8 cellular contexts compared by ENCODE assay signal in genomic region chr19:10086904-10087256, GRCh38. TPM values are rescaled to one million over a fixed set of nuclear protein-coding genes. Genes with fewer than 3 reads are reported as not detected.
DNase-seq lines count a peak whose midpoint lies in the region; ATAC-seq lines count a peak whose summit lies in the region.

No MANE protein-coding gene starts in this region.

- DNase-seq in CD4-positive, CD25-positive, alpha-beta regulatory T cell, result peak in 2 of 3 donors; percentile 41 to 46
- DNase-seq in T-helper 2 cell treated with Interferon-gamma antibody and Interleukin-4, amounts not matched to agents 5 μg/mL and 100 μg/mL, for 36 hours (ENCODE audit: low spot score), result no peak
- DNase-seq in effector CD8-positive, alpha-beta T cell (lab: John Stamatoyannopoulos, UW), result peak; percentile 16
- no peak for DNase-seq in natural killer cell treated with Interleukin-12 subunit alpha and Interleukin-12 subunit beta and Interleukin-15 and Interleukin-18, amount 100 ng/mL, for 72 hours (ENCODE audit: low spot score)
- DNase-seq in NCI-H1694 treated with DMSO at 0.1 percent for 48 hours (lab: John Stamatoyannopoulos, UW) (no peak), posterior vena cava (ENCODE audit: low spot score) (no peak)

- H3K27ac ChIP-seq in CD4-positive, CD25-positive, alpha-beta regulatory T cell (ENCODE audit: insufficient read depth, low read length, poor library complexity, severe bottlenecking), result peak overlapping the region; percentile 83

- H3K27me3 Mint-ChIP-seq in CD4-positive, CD25-positive, alpha-beta regulatory T cell, result no peaks in the 10 kb centered on the region
- H3K27me3 Mint-ChIP-seq in T-helper 2 cell treated with Interferon-gamma antibody and Interleukin-4, amounts not matched to agents 5 μg/mL and 100 μg/mL, for 36 hours (ENCODE audit: low read depth), result no peaks in the 10 kb centered on the region
- H3K27me3 Mint-ChIP-seq in natural killer cell treated with Interleukin-12 subunit alpha and Interleukin-12 subunit beta and Interleukin-15 and Interleukin-18, amount 100 ng/mL, for 72 hours, result no peaks in the 10 kb centered on the region

- H3K36me3 Mint-ChIP-seq in CD4-positive, CD25-positive, alpha-beta regulatory T cell, result peaks cover 11% of the 10 kb centered on the region
- H3K36me3 Mint-ChIP-seq in T-helper 2 cell treated with Interferon-gamma antibody and Interleukin-4, amounts not matched to agents 5 μg/mL and 100 μg/mL, for 36 hours (ENCODE audit: low read depth), result peaks cover 20% of the 10 kb centered on the region
- no peaks in the 10 kb centered on the region for H3K36me3 Mint-ChIP-seq in natural killer cell treated with Interleukin-12 subunit alpha and Interleukin-12 subunit beta and Interleukin-15 and Interleukin-18, amount 100 ng/mL, for 72 hours

- no peaks in the 10 kb centered on the region for H3K27me3 ChIP-seq in CD4-positive, CD25-positive, alpha-beta regulatory T cell (ENCODE audit: control insufficient read depth, insufficient read depth, low read length)

- peaks cover 11% of the 10 kb centered on the region for H3K4me1 ChIP-seq in CD4-positive, CD25-positive, alpha-beta regulatory T cell (ENCODE audit: control insufficient read depth, insufficient read depth, low read length, poor library complexity, severe bottlenecking)

- H3K27ac Mint-ChIP-seq in CD4-positive, CD25-positive, alpha-beta regulatory T cell, result peak overlapping the region in 2 of 3 donors; percentile 67 to 87
- peak overlapping the region; percentile 83 for H3K27ac Mint-ChIP-seq in T-helper 2 cell treated with Interferon-gamma antibody and Interleukin-4, amounts not matched to agents 5 μg/mL and 100 μg/mL, for 36 hours
- peak overlapping the region; percentile 55 to 77 for H3K27ac Mint-ChIP-seq in natural killer cell treated with Interleukin-12 subunit alpha and Interleukin-12 subunit beta and Interleukin-15 and Interleukin-18, amount 100 ng/mL, for 72 hours

- no peaks in the 10 kb centered on the region for H3K9me3 ChIP-seq in CD4-positive, CD25-positive, alpha-beta regulatory T cell (ENCODE audit: control insufficient read depth in 2 of 2, low read length in 2 of 2)

- H3K4me3 ChIP-seq in CD4-positive, CD25-positive, alpha-beta regulatory T cell (ENCODE audit: low read depth, low read length), result peak overlapping the region; percentile 44

- ATAC-seq in CD4-positive, CD25-positive, alpha-beta regulatory T cell (ENCODE audit: low read depth in 2 of 2), result no peak
- no peak for ATAC-seq in natural killer cell treated with Interleukin-12 subunit alpha and Interleukin-12 subunit beta and Interleukin-15 and Interleukin-18, amount 100 ng/mL, for 72 hours
- ATAC-seq in HG02571 (IDR thresholded peaks at IDR 0.05; ENCODE audit: unreplicated experiment), result no peak
- no peak for ATAC-seq in HG03139 (IDR thresholded peaks at IDR 0.05; ENCODE audit: unreplicated experiment)

- intact Hi-C loops in posterior vena cava (cut with DNase I), result no loop called here

- H3K36me3 ChIP-seq in CD4-positive, CD25-positive, alpha-beta regulatory T cell (ENCODE audit: control insufficient read depth, insufficient read depth, low read length), result peaks cover 22% of the 10 kb centered on the region

- H3K4me3 Mint-ChIP-seq in CD4-positive, CD25-positive, alpha-beta regulatory T cell, result peak overlapping the region; percentile 75 to 88 (median 82)
- peak overlapping the region; percentile 88 for H3K4me3 Mint-ChIP-seq in T-helper 2 cell treated with Interferon-gamma antibody and Interleukin-4, amounts not matched to agents 5 μg/mL and 100 μg/mL, for 36 hours
- peak overlapping the region; percentile 70 for H3K4me3 Mint-ChIP-seq in natural killer cell treated with Interleukin-12 subunit alpha and Interleukin-12 subunit beta and Interleukin-15 and Interleukin-18, amount 100 ng/mL, for 72 hours

- peaks cover 0 to 3% (median 0%) of the 10 kb centered on the region in 7 donors for H3K9me3 Mint-ChIP-seq in CD4-positive, CD25-positive, alpha-beta regulatory T cell
- H3K9me3 Mint-ChIP-seq in T-helper 2 cell treated with Interferon-gamma antibody and Interleukin-4, amounts not matched to agents 5 μg/mL and 100 μg/mL, for 36 hours, result no peaks in the 10 kb centered on the region
- H3K9me3 Mint-ChIP-seq in natural killer cell treated with Interleukin-12 subunit alpha and Interleukin-12 subunit beta and Interleukin-15 and Interleukin-18, amount 100 ng/mL, for 72 hours, result no peaks in the 10 kb centered on the region

- peaks cover 0 to 21% (median 8%) of the 10 kb centered on the region in 4 donors for H3K4me1 Mint-ChIP-seq in CD4-positive, CD25-positive, alpha-beta regulatory T cell
- peaks cover 9% of the 10 kb centered on the region for H3K4me1 Mint-ChIP-seq in T-helper 2 cell treated with Interferon-gamma antibody and Interleukin-4, amounts not matched to agents 5 μg/mL and 100 μg/mL, for 36 hours (ENCODE audit: low read depth)
- H3K4me1 Mint-ChIP-seq in natural killer cell treated with Interleukin-12 subunit alpha and Interleukin-12 subunit beta and Interleukin-15 and Interleukin-18, amount 100 ng/mL, for 72 hours (ENCODE audit: low read depth in 2 of 2), result peaks cover 12 to 20% of the 10 kb centered on the region in 2 donors

RNA-seq across cellular contexts. Expression of gene SHFL, which starts 0.8 kb away (rescaled TPM):
- total RNA-seq in CD4-positive, CD25-positive, alpha-beta regulatory T cell, result 93.2 TPM
- 10 to 100 TPM; 28.0 to 29.4 (median 28.6) TPM for polyA plus RNA-seq in CD4-positive, CD25-positive, alpha-beta regulatory T cell
- 10 to 100 TPM; 61.9 to 83.1 TPM for total RNA-seq in natural killer cell treated with Interleukin-12 subunit alpha and Interleukin-12 subunit beta and Interleukin-15 and Interleukin-18, amount 100 ng/mL, for 72 hours
- 10 to 100 TPM; 21.7 to 26.0 TPM for total RNA-seq in posterior vena cava

RNA-seq across cellular contexts. Expression of gene ANGPTL6, which starts 15.6 kb away (rescaled TPM):
- total RNA-seq in CD4-positive, CD25-positive, alpha-beta regulatory T cell, result 0.30 TPM
- under 1 TPM; 0.18 to 0.53 (median 0.22) TPM for polyA plus RNA-seq in CD4-positive, CD25-positive, alpha-beta regulatory T cell
- 1 to 10 TPM; 5.1 to 5.2 TPM for total RNA-seq in natural killer cell treated with Interleukin-12 subunit alpha and Interleukin-12 subunit beta and Interleukin-15 and Interleukin-18, amount 100 ng/mL, for 72 hours
- total RNA-seq in posterior vena cava, result not detected

RNA-seq across cellular contexts. Expression of gene PPAN, which starts 19.3 kb away (rescaled TPM):
- total RNA-seq in CD4-positive, CD25-positive, alpha-beta regulatory T cell, result 62.2 TPM
- polyA plus RNA-seq in CD4-positive, CD25-positive, alpha-beta regulatory T cell, result 10 to 100 TPM; 14.1 to 29.2 (median 21.7) TPM
- total RNA-seq in natural killer cell treated with Interleukin-12 subunit alpha and Interleukin-12 subunit beta and Interleukin-15 and Interleukin-18, amount 100 ng/mL, for 72 hours, result 100 to 1,000 TPM; 114 to 178 TPM
- 10 to 100 TPM; 21.9 to 27.8 TPM for total RNA-seq in posterior vena cava

RNA-seq across cellular contexts. Expression of gene P2RY11, which starts 24.6 kb away (rescaled TPM):
- 23.0 TPM for total RNA-seq in CD4-positive, CD25-positive, alpha-beta regulatory T cell
- 1 to 10 TPM in 3 of 4 donors, under 1 TPM in 1; 0.64 to 2.2 (median 1.6) TPM for polyA plus RNA-seq in CD4-positive, CD25-positive, alpha-beta regulatory T cell
- 10 to 100 TPM; 35.0 to 35.6 TPM for total RNA-seq in natural killer cell treated with Interleukin-12 subunit alpha and Interleukin-12 subunit beta and Interleukin-15 and Interleukin-18, amount 100 ng/mL, for 72 hours
- 1 to 10 TPM; 6.3 to 6.5 TPM for total RNA-seq in posterior vena cava

RNA-seq across cellular contexts. Expression of gene EIF3G, which starts 32.8 kb away (rescaled TPM):
- 328 TPM for total RNA-seq in CD4-positive, CD25-positive, alpha-beta regulatory T cell
- 100 to 1,000 TPM; 243 to 257 (median 253) TPM for polyA plus RNA-seq in CD4-positive, CD25-positive, alpha-beta regulatory T cell
- total RNA-seq in natural killer cell treated with Interleukin-12 subunit alpha and Interleukin-12 subunit beta and Interleukin-15 and Interleukin-18, amount 100 ng/mL, for 72 hours, result 100 to 1,000 TPM; 245 to 329 TPM
- 100 to 1,000 TPM; 140 to 157 TPM for total RNA-seq in posterior vena cava

Comparison
In these comparisons a context has a peak if more than half of its experiments do, and no peak if none do; other contexts are left out.
1. DNase-seq: peak in CD4-positive, CD25-positive, alpha-beta regulatory T cell (2 of 3) and effector CD8-positive, alpha-beta T cell (single experiment); none in T-helper 2 cell treated with Interferon-gamma antibody and Interleukin-4, amounts not matched to agents 5 μg/mL and 100 μg/mL, for 36 hours (single experiment), natural killer cell treated with Interleukin-12 subunit alpha and Interleukin-12 subunit beta and Interleukin-15 and Interleukin-18, amount 100 ng/mL, for 72 hours (single experiment), NCI-H1694 treated with DMSO at 0.1 percent for 48 hours (single experiment) and posterior vena cava (single experiment).
2. Peak in every context shown above with its lines, with median percentiles within 50 percentile points of each other: H3K27ac Mint-ChIP-seq and H3K4me3 Mint-ChIP-seq.